In the genomic region with DNA sequence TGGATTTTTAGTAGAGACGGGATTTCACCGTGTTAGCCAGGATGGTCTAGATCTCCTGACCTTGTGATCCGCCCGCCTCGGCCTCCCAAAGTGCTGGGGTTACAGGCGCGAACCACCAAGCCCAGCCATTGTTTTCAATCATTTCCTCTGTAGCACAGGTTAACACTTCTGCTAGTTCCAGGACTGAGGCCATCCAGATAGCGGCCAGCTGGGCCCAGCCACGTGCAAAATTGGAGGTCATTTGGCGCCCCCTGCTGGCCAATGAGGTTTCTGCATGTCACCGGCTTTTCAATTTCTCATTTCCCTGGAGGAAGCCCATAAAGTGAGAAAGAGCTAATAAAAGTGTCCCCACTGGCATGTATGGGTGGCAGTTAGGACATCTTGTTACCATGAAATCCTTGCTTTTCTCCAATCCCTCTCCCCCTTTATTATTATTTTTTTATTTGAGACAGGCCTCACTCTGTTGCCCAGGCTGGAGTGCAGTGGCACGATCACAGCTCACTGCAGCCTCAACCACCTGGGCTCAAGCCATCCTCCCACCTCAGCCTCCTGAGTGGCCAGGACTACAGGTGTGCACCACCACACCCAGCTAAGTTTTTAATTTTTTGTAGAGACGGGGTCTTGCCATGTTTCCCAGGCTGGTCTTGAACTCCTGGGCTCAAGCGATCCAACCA, we compare ENCODE assay signal across 8 cellular contexts. TPM values are rescaled to one million over a fixed set of nuclear protein-coding genes. Genes with fewer than 3 reads are reported as not detected.
A peak's percentile ranks its signal among the peaks of the same experiment; 100 is the strongest.
DNase-seq lines count a peak whose midpoint lies in the region; ATAC-seq and TF ChIP-seq lines count a peak whose summit lies in the region.
"Not testable (repeated sequence)": the region's sequence is repeated elsewhere in the genome, so short reads cannot be mapped to it uniquely, and the experiment has no call there.

No MANE protein-coding gene starts in this region.

- H3K36me3 Mint-ChIP-seq in type B pancreatic cell: not testable (repeated sequence)

- H3K4me3 ChIP-seq in left ventricle myocardium inferior, prostate gland: not testable (repeated sequence)

- peaks cover 31% of the 10 kb centered on the region for H3K4me1 ChIP-seq in left ventricle myocardium inferior
- H3K4me1 ChIP-seq in prostate gland (replicated peaks): not testable (repeated sequence)

- DNase-seq in G401 (ENCODE audit: low spot score) (peak; percentile 87), NCI-H446 (lab: John Stamatoyannopoulos, UW) (peak; percentile 7 to 74), astrocyte of the hippocampus (ENCODE audit: low read depth, low spot score) (peak; percentile 88), left ventricle myocardium inferior (peak; percentile 88), prostate gland (ENCODE audit: low spot score) (peak; percentile 88), type B pancreatic cell (ENCODE audit: extremely low spot score, unreplicated experiment) (peak; percentile 89)

- not testable (repeated sequence) for H3K27me3 Mint-ChIP-seq in type B pancreatic cell

- H3K9me3 Mint-ChIP-seq in type B pancreatic cell: not testable (repeated sequence)

- H3K27ac Mint-ChIP-seq in type B pancreatic cell: peak overlapping the region; percentile 65

- peak; percentile 83 for ATAC-seq in HG03354 (IDR thresholded peaks at IDR 0.05; ENCODE audit: poor library complexity, severe bottlenecking, unreplicated experiment)

- TF ChIP-seq CTCF in VCaP (conservative IDR thresholded peaks at IDR 0.05): peak; percentile 84
- peak; percentile 89 for TF ChIP-seq CTCF in left ventricle myocardium inferior (IDR thresholded peaks at IDR 0.05; ENCODE audit: borderline replicate concordance)
- TF ChIP-seq CTCF in prostate gland (IDR thresholded peaks at IDR 0.05): peak; percentile 85 to 99 (median 97)
- TF ChIP-seq CTCF in type B pancreatic cell (conservative IDR thresholded peaks at IDR 0.05): peak; percentile 97

- not testable (repeated sequence) for H3K27me3 ChIP-seq in left ventricle myocardium inferior (ENCODE audit: low read depth); prostate gland (replicated peaks; ENCODE audit: insufficient read depth)

- H3K4me1 Mint-ChIP-seq in type B pancreatic cell (ENCODE audit: unreplicated experiment): peaks cover 14% of the 10 kb centered on the region

- H3K27ac ChIP-seq in VCaP, prostate gland: not testable (repeated sequence)
- peak overlapping the region; percentile 54 for H3K27ac ChIP-seq in left ventricle myocardium inferior (replicated peaks)

- intact Hi-C loops in left ventricle myocardium inferior (cut with micrococcal nuclease) (loop anchor here (2.0 kb wide), 1 partner anchor 111 kb away; no protein-coding TSS in a partner anchor), prostate gland (cut with DNase I) (loop anchor here (1.0 to 10.0 kb wide), 4 partner anchors 57 to 643 kb away; a partner anchor contains a TSS)

- in situ Hi-C loops in G401 (cut with HindIII; ENCODE audit: low sequenced_read_pairs): not testable (repeated sequence)

- not testable (repeated sequence) for TF ChIP-seq POLR2A in prostate gland (IDR thresholded peaks at IDR 0.05)

- not testable (repeated sequence) for H3K4me3 Mint-ChIP-seq in type B pancreatic cell

- H3K9me3 ChIP-seq in left ventricle myocardium inferior (replicated peaks); prostate gland: not testable (repeated sequence)

- WGBS in prostate gland: 36% methylated on average over 14 of the region's 14 CpGs

- H3K36me3 ChIP-seq in left ventricle myocardium inferior, prostate gland: not testable (repeated sequence)

RNA-seq across cellular contexts. Expression of a gene that starts 58.2 kb away (rescaled TPM):
- 66.1 and 79.4 TPM in 2 replicates for total RNA-seq in G401 (2014; rRNA removed; shearing (Covaris generic))
- total RNA-seq in left ventricle myocardium inferior: 34.0 TPM
- 100 to 1,000 TPM; 119 to 186 TPM for total RNA-seq in prostate gland
- total RNA-seq in type B pancreatic cell (ENCODE audit: low replicate concordance): 24.7 and 78.8 TPM in 2 replicates
